Comparison of ENCODE assay signal across 8 cellular contexts in genomic region chr2:230942920-230943896, GRCh38. TPM values are rescaled to one million over a fixed set of nuclear protein-coding genes. Genes with fewer than 3 reads are reported as not detected.
DNase-seq lines count a peak whose midpoint lies in the region; ATAC-seq and TF ChIP-seq lines count a peak whose summit lies in the region.

No MANE protein-coding gene starts in this region.

- CTCF ChIA-PET in RWPE1 (lab: Yijun Ruan, JAX): no interaction called here

- POLR2A ChIA-PET in RWPE1 (lab: Yijun Ruan, JAX; ENCODE audit: low non-redundant PET): no interaction called here

- no peak overlapping the region for H3K27ac ChIP-seq in RWPE1

- TF ChIP-seq CTCF in RWPE1 (conservative IDR thresholded peaks at IDR 0.05; ENCODE audit: low read depth): no peak

- peak; percentile 65 for ATAC-seq in GM19043 (IDR thresholded peaks at IDR 0.05; ENCODE audit: low read depth, unreplicated experiment)
- ATAC-seq in HG03066 (IDR thresholded peaks at IDR 0.05; ENCODE audit: low read depth, unreplicated experiment): peak; percentile 66
- ATAC-seq in left colon: no peak

- intact Hi-C loops in left colon (cut with DNase I, micrococcal nuclease): no loop called here

- DNase-seq in AG20443 (ENCODE audit: low spot score): peak; percentile 25
- DNase-seq in activated CD8-positive, alpha-beta memory T cell treated with anti-CD3 and anti-CD28 coated beads, Interleukin-2, amount 50 U/mL, for 4 hours: peak; percentile 54
- DNase-seq in midbrain (lab: John Stamatoyannopoulos, UW): peak; percentile 35
- no peak for DNase-seq in HT-29 (ENCODE audit: low spot score)
- DNase-seq in left colon: no peak
- no peak for DNase-seq in RWPE1 (ENCODE audit: low spot score)

RNA-seq across cellular contexts. Expression of gene GPR55, which starts 18.2 kb away (rescaled TPM):
- total RNA-seq in HT-29 (2014; rRNA removed; shearing (Covaris generic)): not detected in 2 replicates
- under 1 TPM; 0.34 TPM for total RNA-seq in left colon

RNA-seq across cellular contexts. Expression of gene SPATA3, which starts 52.7 kb away (rescaled TPM):
- total RNA-seq in HT-29 (2014; rRNA removed; shearing (Covaris generic)): not detected in 2 replicates
- not detected for total RNA-seq in left colon

Comparison
In these comparisons a context has a peak if more than half of its experiments do, and no peak if none do; other contexts are left out.
1. DNase-seq: peak in AG20443 (single experiment), activated CD8-positive, alpha-beta memory T cell treated with anti-CD3 and anti-CD28 coated beads, Interleukin-2, amount 50 U/mL, for 4 hours (single experiment) and midbrain (single experiment); none in HT-29 (single experiment), left colon (0 of 2) and RWPE1 (single experiment).